Comparison of ENCODE assay signal across 8 cellular contexts in genomic region chr15:59372352-59373211, GRCh38. TPM values are rescaled to one million over a fixed set of nuclear protein-coding genes. Genes with fewer than 3 reads are reported as not detected.
DNase-seq lines count a peak whose midpoint lies in the region; ATAC-seq, FAIRE-seq and TF ChIP-seq lines count a peak whose summit lies in the region.

Gene MYO1E (minus strand): TSS chr15:59372871. CDS start chr15:59372500, 371 bp downstream.

- TF ChIP-seq CTCF in KMS-11 (conservative IDR thresholded peaks at IDR 0.05; ENCODE audit: low read depth, low read length) (no peak), ascending aorta (IDR thresholded peaks at IDR 0.05) (no peak), pancreas (IDR thresholded peaks at IDR 0.05) (no peak)

- 0% methylated on average over 74 of the region's 74 CpGs for WGBS in pancreas, 2 donors

- peak; percentile 98 for DNase-seq in EH (ENCODE audit: low read depth)
- DNase-seq in RPMI7951 (ENCODE audit: low read depth) = peak; percentile 98
- DNase-seq in ascending aorta (ENCODE audit: low spot score in 2 of 2) = peak; percentile 78 to 95
- peak; percentile 85 for DNase-seq in left ventricle myocardium superior
- DNase-seq in pancreas = peak; percentile 82 to 93 (median 90)

- H3K9me3 ChIP-seq in ascending aorta (no peaks in the 10 kb centered on the region), pancreas (no peaks in the 10 kb centered on the region)

- H3K4me1 ChIP-seq in KMS-11 (ENCODE audit: low read depth, poor library complexity, severe bottlenecking) = no peaks in the 10 kb centered on the region
- H3K4me1 ChIP-seq in ascending aorta = no peaks in the 10 kb centered on the region
- H3K4me1 ChIP-seq in pancreas = peaks cover 0 to 6% (median 3%) of the 10 kb centered on the region in 3 donors

- peak; percentile 61 for FAIRE-seq in pancreas (lab: Jason Lieb, UNC)

- no peaks in the 10 kb centered on the region for H3K79me2 ChIP-seq in KMS-11 (ENCODE audit: insufficient read depth, low read depth)

- H3K27me3 ChIP-seq in KMS-11 (ENCODE audit: insufficient read depth, low read depth) (0 out of 2 replicates have a peak, but pooled peaks cover 4% of the 10 kb centered on the region), ascending aorta (no peaks in the 10 kb centered on the region), pancreas (no peaks in the 10 kb centered on the region)

- intact Hi-C loops in ascending aorta (cut with DNase I) (loop anchor here (1.0 to 10.0 kb wide), 5 partner anchors 58 to 388 kb away; partner anchors contain the start of genes FAM81A and RNF111), left ventricle myocardium superior (cut with micrococcal nuclease) (no loop called here), pancreas (cut with DNase I) (no loop called here)

- ATAC-seq in GM21717 (IDR thresholded peaks at IDR 0.05; ENCODE audit: unreplicated experiment) = peak; percentile 52
- peak; percentile 97 for ATAC-seq in left ventricle myocardium superior
- ATAC-seq in pancreas = peak; percentile 91 to 96 (median 92)
- ATAC-seq in GM21360 (IDR thresholded peaks at IDR 0.05; ENCODE audit: unreplicated experiment) = no peak

- no peaks in the 10 kb centered on the region for H4K20me1 ChIP-seq in KMS-11 (ENCODE audit: insufficient read depth)

- H3K27ac ChIP-seq in KMS-11 (no peak within 1 kb of the TSS), ascending aorta (peak within 1 kb of the TSS; percentile 91 to 99), pancreas (peak within 1 kb of the TSS; percentile 90 to 96 (median 91))

- H3K4me3 ChIP-seq in KMS-11 (IDR thresholded peaks at IDR 0.05; ENCODE audit: insufficient read depth, low read depth, low read length) (no peak within 1 kb of the TSS), ascending aorta (peak within 1 kb of the TSS; percentile 73 to 99), pancreas (peak within 1 kb of the TSS; percentile 74 to 94 (median 84))

- H2AFZ ChIP-seq in KMS-11 (ENCODE audit: low read depth) = peak within 1 kb of the TSS; percentile 34; the same call in 1 of the 2 replicates

- H3K36me3 ChIP-seq in KMS-11 (ENCODE audit: insufficient read depth) (no peaks in the 10 kb centered on the region), ascending aorta (no peaks in the 10 kb centered on the region), pancreas (no peaks in the 10 kb centered on the region)

- peak within 1 kb of the TSS; percentile 13; the same call in 1 of the 2 replicates for H3K4me2 ChIP-seq in KMS-11

- H3K9ac ChIP-seq in KMS-11 = no peak within 1 kb of the TSS

RNA-seq across cellular contexts. Expression of gene MYO1E, which starts in this region (rescaled TPM):
- total RNA-seq in RPMI7951 (2014; rRNA removed; shearing (Covaris generic)) = 55.2 and 81.3 TPM in 2 replicates
- total RNA-seq in ascending aorta (48.0 TPM), left ventricle myocardium superior (36.4 TPM), pancreas (10 to 100 TPM; 19.2 to 81.1 (median 29.1) TPM)
- polyA plus RNA-seq in pancreas = 1 to 10 TPM; 7.8 to 10.0 TPM
